Comparison of ENCODE assay signal across 23 cellular contexts in genomic region chr14:64994540-64994939, GRCh38. TPM values are rescaled to one million over a fixed set of nuclear protein-coding genes. Genes with fewer than 3 reads are reported as not detected.
"Had no signal": no experiment of that assay in that cellular context is flagged by ENCODE, and none has a peak within 500 bp of the region (broad histone marks: within the 10 kb centered on the region; RNA-seq: fewer than 3 reads in every experiment).

No MANE protein-coding gene starts in this region.

- H3K9ac ChIP-seq: SK-N-SH had no signal

- ATAC-seq: T-cell had no signal

- H3K9me3 Mint-ChIP-seq: T-cell; T-helper 1 cell treated with Interleukin-12 subunit alpha and Interleukin-12 subunit beta and Interleukin-4 antibody, amounts not matched to agents 30 μg/mL and 1 μg/mL, for 36 hours had no signal

- H3K4me2 ChIP-seq: SK-N-SH had no signal

- H3K4me3 Mint-ChIP-seq: T-cell; T-helper 1 cell treated with Interleukin-12 subunit alpha and Interleukin-12 subunit beta and Interleukin-4 antibody, amounts not matched to agents 30 μg/mL and 1 μg/mL, for 36 hours had no signal

- H3K27me3 Mint-ChIP-seq: T-cell had no signal

- DNase-seq: KBM-7, MM.1S, NCI-H1092 treated with DMSO at 0.1 percent for 48 hours, NCI-H1436, NCI-H187, NCI-H2029, NCI-H2081 treated with DMSO at 0.1 percent for 48 hours, NCI-H2171, NCI-H226, NCI-H446, NCI-H510A, NCI-H524 treated with DMSO at 0.1 percent for 48 hours, NCI-H69, NCI-H774, Right ventricle myocardium superior, RPMI8226, SIG-M5, SK-N-SH, SW 1271, T-cell had no signal

- H3K27ac Mint-ChIP-seq: T-cell; T-helper 1 cell treated with Interleukin-12 subunit alpha and Interleukin-12 subunit beta and Interleukin-4 antibody, amounts not matched to agents 30 μg/mL and 1 μg/mL, for 36 hours had no signal

- H3K9me3 ChIP-seq: SK-N-SH had no signal

- H3K36me3 Mint-ChIP-seq: T-cell had no signal

RNA-seq across cellular contexts. Expression of gene GPX2, which starts 52.0 kb away (rescaled TPM):
- total RNA-seq: M059J, Right ventricle myocardium superior, SK-MEL-5 had no signal
- polyA plus RNA-seq: SK-N-SH had no signal
